Comparison of ENCODE assay signal across 1 cellular context in genomic region chr14:73324536-73324932, GRCh38.
TF ChIP-seq lines count a peak whose summit lies in the region.

No MANE protein-coding gene starts in this region.

TF ChIP-seq in WTC11, 78 proteins besides CTCF, POLR2A, EP300 and RAD21 (continued from another document):
- TF ChIP-seq ZBTB43 (CRISPR knock-in tag; IDR thresholded peaks at IDR 0.05) (no peak), SMAD4 (CRISPR knock-in tag; IDR thresholded peaks at IDR 0.05) (no peak), GABPB1 (CRISPR knock-in tag; IDR thresholded peaks at IDR 0.05) (no peak)
